In the genomic region with DNA sequence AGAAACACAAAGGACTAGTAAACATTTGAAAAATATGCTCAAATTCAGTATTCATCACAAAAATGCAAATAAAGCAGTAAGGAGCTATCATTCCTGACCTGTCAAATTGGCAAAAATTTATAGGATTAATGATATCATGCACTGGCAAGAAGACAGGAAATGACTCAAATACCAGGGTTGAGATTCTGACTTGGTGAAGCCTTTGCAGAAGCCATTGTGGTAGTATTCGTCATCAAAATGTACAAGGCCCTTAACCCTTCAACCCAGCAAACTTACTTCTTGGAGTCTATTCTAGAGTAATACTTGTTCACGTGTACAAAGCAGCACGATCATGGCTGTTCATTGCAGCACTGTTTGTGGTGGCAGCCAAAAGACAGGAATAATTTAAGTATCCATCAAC, we compare ENCODE assay signal across 14 cellular contexts.
DNase-seq lines count a peak whose midpoint lies in the region; ATAC-seq and TF ChIP-seq lines count a peak whose summit lies in the region.
"Had no signal": no experiment of that assay in that cellular context is flagged by ENCODE, and none has a peak within 500 bp of the region (broad histone marks: within the 10 kb centered on the region; RNA-seq: fewer than 3 reads in every experiment).

No MANE protein-coding gene starts in this region.

- H3K9me3 ChIP-seq in SK-N-MC (ENCODE audit: low read depth, low read length) (no peaks in the 10 kb centered on the region), skeletal muscle tissue (ENCODE audit: control insufficient read depth in 3 of 3, low read length in 3 of 3) (no peaks in the 10 kb centered on the region), gastroesophageal sphincter (no peaks in the 10 kb centered on the region)

- H3K36me3 Mint-ChIP-seq in activated naive CD4-positive, alpha-beta T cell treated with anti-CD3 and anti-CD28 coated beads, Interleukin-2, amount 50 U/mL, for 72 hours, result no peaks in the 10 kb centered on the region
- H3K36me3 Mint-ChIP-seq in activated naive CD4-positive, alpha-beta T cell treated with anti-CD3 and anti-CD28 coated beads, Interleukin-2, amount 10 ng/mL, durations not matched to agents 7 days and 5 days, result peaks cover 2% of the 10 kb centered on the region

- H3K27me3 Mint-ChIP-seq in activated naive CD4-positive, alpha-beta T cell treated with anti-CD3 and anti-CD28 coated beads, Interleukin-2, amount 10 ng/mL, durations not matched to agents 7 days and 5 days, result no peaks in the 10 kb centered on the region
- H3K27me3 Mint-ChIP-seq: B cell had no signal

- H3K4me1 ChIP-seq in skeletal muscle tissue (ENCODE audit: control insufficient read depth in 3 of 3, insufficient read depth in 3 of 3, low read length in 3 of 3), result peaks cover 0 to 7% (median 2%) of the 10 kb centered on the region in 3 donors
- no peaks in the 10 kb centered on the region for H3K4me1 ChIP-seq in gastroesophageal sphincter

- H3K36me3 ChIP-seq in SK-N-MC (ENCODE audit: insufficient read depth, low read length), result no peaks in the 10 kb centered on the region
- H3K36me3 ChIP-seq in skeletal muscle tissue (ENCODE audit: control insufficient read depth in 3 of 3, insufficient read depth in 3 of 3, low read length in 3 of 3), result no peaks in the 10 kb centered on the region
- no peaks in the 10 kb centered on the region for H3K36me3 ChIP-seq in gastroesophageal sphincter
- H3K36me3 ChIP-seq: WERI-Rb-1 had no signal

- CTCF ChIA-PET in activated naive CD4-positive, alpha-beta T cell treated with anti-CD3 and anti-CD28 coated beads, Interleukin-2, amount 10 ng/mL, durations not matched to agents 7 days and 5 days (lab: Charles Lee), result no interaction called here

- 50 to 67% methylated on average over 1 to 3 of the region's 3 CpGs for WGBS in gastroesophageal sphincter (ENCODE audit: low coverage in 1 of 2), 2 donors

- no peak for TF ChIP-seq POLR2A in gastroesophageal sphincter (IDR thresholded peaks at IDR 0.05)

- H3K4me3 Mint-ChIP-seq in activated naive CD4-positive, alpha-beta T cell treated with anti-CD3 and anti-CD28 coated beads, Interleukin-2, amount 10 ng/mL, durations not matched to agents 7 days and 5 days, result no peak overlapping the region
- H3K4me3 Mint-ChIP-seq: B cell, H9, immature natural killer cell had no signal

- TF ChIP-seq EP300 in gastroesophageal sphincter (IDR thresholded peaks at IDR 0.05), result no peak

- H3K27ac ChIP-seq in SK-N-MC (peak overlapping the region; percentile 16; the same call in 1 of the 2 replicates), skeletal muscle tissue (ENCODE audit: low read depth, low read length) (peak overlapping the region; percentile 45), gastroesophageal sphincter (no peak overlapping the region)
- H3K27ac ChIP-seq: WERI-Rb-1 had no signal

- no peaks in the 10 kb centered on the region for H3K4me1 Mint-ChIP-seq in activated naive CD4-positive, alpha-beta T cell treated with anti-CD3 and anti-CD28 coated beads, Interleukin-2, amount 10 ng/mL, durations not matched to agents 7 days and 5 days
- H3K4me1 Mint-ChIP-seq: B cell had no signal

- peak; percentile 40 to 53 for ATAC-seq in activated naive CD4-positive, alpha-beta T cell treated with anti-CD3 and anti-CD28 coated beads, Interleukin-2, amount 50 U/mL, for 72 hours
- no peak for ATAC-seq in gastroesophageal sphincter

- no peak overlapping the region for H3K27ac Mint-ChIP-seq in activated naive CD4-positive, alpha-beta T cell treated with anti-CD3 and anti-CD28 coated beads, Interleukin-2, amount 50 U/mL, for 72 hours
- H3K27ac Mint-ChIP-seq in activated naive CD4-positive, alpha-beta T cell treated with anti-CD3 and anti-CD28 coated beads, Interleukin-2, amount 10 ng/mL, durations not matched to agents 7 days and 5 days, result no peak overlapping the region
- H3K27ac Mint-ChIP-seq: B cell, H9, immature natural killer cell had no signal

- H3K9me3 Mint-ChIP-seq in activated naive CD4-positive, alpha-beta T cell treated with anti-CD3 and anti-CD28 coated beads, Interleukin-2, amount 50 U/mL, for 72 hours, result no peaks in the 10 kb centered on the region
- no peaks in the 10 kb centered on the region for H3K9me3 Mint-ChIP-seq in activated naive CD4-positive, alpha-beta T cell treated with anti-CD3 and anti-CD28 coated beads, Interleukin-2, amount 10 ng/mL, durations not matched to agents 7 days and 5 days
- H3K9me3 Mint-ChIP-seq: H9, immature natural killer cell had no signal

- H3K4me3 ChIP-seq in SK-N-MC (no peak overlapping the region), skeletal muscle tissue (ENCODE audit: low read length in 3 of 3) (no peak overlapping the region), gastroesophageal sphincter (no peak overlapping the region)

- no peak for DNase-seq in activated naive CD4-positive, alpha-beta T cell treated with anti-CD3 and anti-CD28 coated beads, Interleukin-2, amount 50 U/mL, for 72 hours (ENCODE audit: low spot score in 2 of 2)
- DNase-seq in activated naive CD4-positive, alpha-beta T cell treated with anti-CD3 and anti-CD28 coated beads, Interleukin-2, amount 10 ng/mL, durations not matched to agents 7 days and 5 days, result no peak
- DNase-seq in SK-N-MC (ENCODE audit: low read depth, low spot score) (peak; percentile 12), fibroblast of gingiva (ENCODE audit: low read depth) (peak; percentile 34), NCI-H1417 (lab: John Stamatoyannopoulos, UW) (no peak), D341Med (ENCODE audit: low spot score) (no peak)
- DNase-seq: effector CD4-positive, alpha-beta T cell; H9; immature natural killer cell; nucleus accumbens; WERI-Rb-1 had no signal

- TF ChIP-seq CTCF in gastroesophageal sphincter (IDR thresholded peaks at IDR 0.05), result no peak

- no peaks in the 10 kb centered on the region for H3K27me3 ChIP-seq in skeletal muscle tissue (ENCODE audit: control insufficient read depth in 3 of 3, insufficient read depth in 3 of 3, low read length in 3 of 3)
- no peaks in the 10 kb centered on the region for H3K27me3 ChIP-seq in gastroesophageal sphincter

- no peak overlapping the region for H3K9ac ChIP-seq in SK-N-MC (ENCODE audit: insufficient read length)
- H3K9ac ChIP-seq in skeletal muscle tissue (ENCODE audit: low read depth in 1 of 3, low read length in 3 of 3), result no peak overlapping the region

Comparison
In these comparisons a context has a peak if more than half of its experiments do, and no peak if none do; other contexts are left out.
1. DNase-seq: peak in SK-N-MC (single experiment) and fibroblast of gingiva (single experiment); none in activated naive CD4-positive, alpha-beta T cell treated with anti-CD3 and anti-CD28 coated beads, Interleukin-2, amount 50 U/mL, for 72 hours (0 of 2), activated naive CD4-positive, alpha-beta T cell treated with anti-CD3 and anti-CD28 coated beads, Interleukin-2, amount 10 ng/mL, durations not matched to agents 7 days and 5 days (single experiment), NCI-H1417 (0 of 3) and D341Med (single experiment).
2. H3K27ac ChIP-seq: peak in SK-N-MC (single experiment) and skeletal muscle tissue (single experiment); none in gastroesophageal sphincter (0 of 4).